9 cellular contexts compared by ENCODE assay signal in genomic region chr1:184747089-184747955, GRCh38. TPM values are rescaled to one million over a fixed set of nuclear protein-coding genes. Genes with fewer than 3 reads are reported as not detected.
A peak's percentile ranks its signal among the peaks of the same experiment; 100 is the strongest.
DNase-seq lines count a peak whose midpoint lies in the region; ATAC-seq, FAIRE-seq and TF ChIP-seq lines count a peak whose summit lies in the region.
"Had no signal": no experiment of that assay in that cellular context is flagged by ENCODE, and none has a peak within 500 bp of the region (broad histone marks: within the 10 kb centered on the region; RNA-seq: fewer than 3 reads in every experiment).

No MANE protein-coding gene starts in this region.

- DNase-seq in GM10248 (ENCODE audit: extremely low spot score) = peak; percentile 21
- no peak for DNase-seq in SK-N-MC (ENCODE audit: low read depth, low spot score)
- DNase-seq in HPDE6-E6E7 (ENCODE audit: extremely low spot score) = no peak
- DNase-seq in HTR-8/SVneo (ENCODE audit: insufficient read length, low spot score) = no peak
- DNase-seq in NCI-H2196 treated with DMSO at 0.1 percent for 48 hours (lab: John Stamatoyannopoulos, UW; ENCODE audit: unreplicated experiment) = no peak
- DNase-seq in sigmoid colon = no peak

- no peak for FAIRE-seq in HTR-8/SVneo (lab: Jason Lieb, UNC)

- WGBS in sigmoid colon, 2 donors = 55 to 90% methylated on average over 3 of the region's 3 CpGs

- no peak for TF ChIP-seq CTCF in GM10248 (IDR thresholded peaks at IDR 0.05; ENCODE audit: control extremely low read depth, extremely low read depth, low read depth, missing control alignments)
- no peak for TF ChIP-seq CTCF in sigmoid colon (IDR thresholded peaks at IDR 0.05)

- H3K9ac ChIP-seq in SK-N-MC (ENCODE audit: insufficient read length) = no peak overlapping the region

- H3K4me1 ChIP-seq in sigmoid colon = peaks cover 0 to 15% (median 1%) of the 10 kb centered on the region in 4 donors

- no peak for TF ChIP-seq EP300 in sigmoid colon (IDR thresholded peaks at IDR 0.05)

- TF ChIP-seq POLR2A in sigmoid colon (IDR thresholded peaks at IDR 0.05) = no peak

- H3K4me3 ChIP-seq in SK-N-MC (no peak overlapping the region), sigmoid colon (no peak overlapping the region)

- peak; percentile 72 for ATAC-seq in GM21360 (IDR thresholded peaks at IDR 0.05; ENCODE audit: unreplicated experiment)
- ATAC-seq in HG03135 (IDR thresholded peaks at IDR 0.05; ENCODE audit: unreplicated experiment) = peak; percentile 72

- CTCF ChIA-PET in GM10248 (lab: Yijun Ruan, JAX) = interaction anchor here (0.6 kb wide), 1 partner anchor 231 kb away, joined by 3 read pairs; no protein-coding TSS in a partner anchor

- no peaks in the 10 kb centered on the region for H3K27me3 ChIP-seq in sigmoid colon

- intact Hi-C loops in sigmoid colon (cut with DNase I) = no loop called here

- H3K36me3 ChIP-seq in SK-N-MC (ENCODE audit: insufficient read depth, low read length) = 0 out of 2 replicates have a peak, but pooled peaks cover 7% of the 10 kb centered on the region
- H3K36me3 ChIP-seq in sigmoid colon = no peaks in the 10 kb centered on the region

- H3K9me3 ChIP-seq in SK-N-MC (ENCODE audit: low read depth, low read length) (no peaks in the 10 kb centered on the region), sigmoid colon (no peaks in the 10 kb centered on the region)

- H3K27ac ChIP-seq in SK-N-MC (peak overlapping the region; percentile 94), sigmoid colon (no peak overlapping the region)
- H3K27ac ChIP-seq: C4-2B had no signal

- POLR2A ChIA-PET in GM10248 (lab: Yijun Ruan, JAX) = no interaction called here

RNA-seq across cellular contexts. Expression of gene EDEM3, which starts 7.3 kb away (rescaled TPM):
- 10 to 100 TPM; 21.4 to 29.3 (median 25.6) TPM for total RNA-seq in sigmoid colon
- polyA plus RNA-seq in sigmoid colon = 10 to 100 TPM in 1 of 3 donors, 1 to 10 TPM in 2; 8.4 to 16.4 (median 9.5) TPM
